18 cellular contexts compared by ENCODE assay signal in the genomic region with DNA sequence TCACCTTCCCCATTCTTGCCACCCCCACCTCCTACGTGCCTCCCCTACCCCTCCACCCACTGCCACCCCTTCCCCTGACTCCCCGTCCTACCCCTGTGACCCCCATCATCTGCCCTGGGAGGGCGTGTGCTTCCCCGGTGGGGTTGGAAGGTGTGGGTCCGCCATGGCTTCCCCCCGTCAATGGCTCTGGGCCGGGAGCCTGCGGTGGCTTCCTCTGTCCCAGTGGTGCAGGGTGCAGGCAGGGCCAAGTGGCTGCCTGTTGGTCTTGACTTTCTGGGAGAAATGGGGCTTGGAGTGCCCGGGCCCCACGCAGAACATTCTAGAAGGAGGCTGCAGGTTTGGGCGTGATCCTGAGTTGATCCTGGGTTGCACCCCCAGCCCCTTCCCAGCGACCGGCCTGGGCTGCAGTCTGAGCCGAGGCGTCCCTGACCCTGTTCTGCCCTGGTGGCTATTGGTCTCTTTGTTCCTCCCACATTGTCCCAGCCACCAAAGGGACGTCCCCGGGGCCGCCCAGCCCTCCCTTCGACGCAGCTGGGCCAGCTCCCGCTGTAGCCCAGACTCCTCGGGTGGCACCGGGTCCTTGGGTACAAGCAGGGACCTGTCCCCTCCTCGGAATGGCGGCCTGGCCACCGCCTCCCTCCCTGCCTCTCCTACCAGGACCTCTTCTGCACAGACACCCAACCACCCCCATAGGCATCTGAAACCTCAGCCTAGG. TPM values are rescaled to one million over a fixed set of nuclear protein-coding genes. Genes with fewer than 3 reads are reported as not detected.
DNase-seq lines count a peak whose midpoint lies in the region; ATAC-seq and TF ChIP-seq lines count a peak whose summit lies in the region.
"Had no signal": no experiment of that assay in that cellular context is flagged by ENCODE, and none has a peak within 500 bp of the region (broad histone marks: within the 10 kb centered on the region; RNA-seq: fewer than 3 reads in every experiment).

No MANE protein-coding gene starts in this region.

- no peak overlapping the region for H3K9ac ChIP-seq in colonic mucosa (ENCODE audit: low read depth in 2 of 2, low read length in 2 of 2)

- H3K4me3 ChIP-seq in esophagus squamous epithelium (no peak overlapping the region), psoas muscle (peak overlapping the region; percentile 11), colonic mucosa (no peak overlapping the region)

- H3K4me1 Mint-ChIP-seq in stimulated activated naive CD8-positive, alpha-beta T cell treated with anti-CD3 and anti-CD28 coated beads, Interleukin-15, amount 100 ng/mL, for 72 hours = peaks cover 17% of the 10 kb centered on the region
- H3K4me1 Mint-ChIP-seq: activated naive CD8-positive, alpha-beta T cell treated with anti-CD3 and anti-CD28 coated beads, Interleukin-2, amount 10 ng/mL, durations not matched to agents 7 days and 5 days had no signal

- H3K9me3 ChIP-seq in esophagus squamous epithelium (no peaks in the 10 kb centered on the region), psoas muscle (no peaks in the 10 kb centered on the region), colonic mucosa (no peaks in the 10 kb centered on the region)

- peak; percentile 44 for ATAC-seq in stimulated activated naive CD8-positive, alpha-beta T cell treated with anti-CD3 and anti-CD28 coated beads, Interleukin-15, amount 100 ng/mL, for 72 hours
- no peak for ATAC-seq in stimulated activated naive CD8-positive, alpha-beta T cell treated with anti-CD3 and anti-CD28 coated beads, Interleukin-15, Interleukin-2, amounts not matched to agents 100 U/mL and 50 U/mL, for 24 hours
- peak in 3 of 4 donors; percentile 0 to 5 (median 2) for ATAC-seq in psoas muscle
- no peak for ATAC-seq in GM18505 (IDR thresholded peaks at IDR 0.05; ENCODE audit: unreplicated experiment)
- ATAC-seq in HG02884 (IDR thresholded peaks at IDR 0.05; ENCODE audit: unreplicated experiment) = no peak
- ATAC-seq: CD8-positive, alpha-beta T cell had no signal

- no peaks in the 10 kb centered on the region for H3K27me3 Mint-ChIP-seq in stimulated activated naive CD8-positive, alpha-beta T cell treated with anti-CD3 and anti-CD28 coated beads, Interleukin-15, amount 100 ng/mL, for 72 hours
- H3K27me3 Mint-ChIP-seq: activated naive CD8-positive, alpha-beta T cell treated with anti-CD3 and anti-CD28 coated beads, Interleukin-2, amount 10 ng/mL, durations not matched to agents 7 days and 5 days had no signal

- intact Hi-C loops in esophagus squamous epithelium (cut with DNase I) = no loop called here
- intact Hi-C loops in psoas muscle (cut with DNase I) = no loop called here
- intact Hi-C loops in colonic mucosa (cut with DNase I) = no loop called here

- H3K27ac Mint-ChIP-seq in stimulated activated naive CD8-positive, alpha-beta T cell treated with anti-CD3 and anti-CD28 coated beads, Interleukin-15, amount 100 ng/mL, for 72 hours = peak overlapping the region; percentile 48 to 59
- H3K27ac Mint-ChIP-seq: activated naive CD8-positive, alpha-beta T cell treated with anti-CD3 and anti-CD28 coated beads, Interleukin-2, amount 10 ng/mL, durations not matched to agents 7 days and 5 days; activated T-helper 2 cell treated with anti-CD3 and anti-CD28 coated beads, Interferon-gamma antibody, Interleukin-2, Interleukin-4, amounts not matched to agents 10 μg/mL and 5 μg/mL and 100 μg/mL, durations not matched to agents 14 hours and 24 hours and 36 hours had no signal

- peaks cover 0 to 31% (median 0%) of the 10 kb centered on the region in 3 donors for H3K36me3 ChIP-seq in esophagus squamous epithelium
- peaks cover 0 to 5% of the 10 kb centered on the region in 2 donors for H3K36me3 ChIP-seq in psoas muscle (ENCODE audit: insufficient read depth in 1 of 2, low read depth in 1 of 2)
- no peaks in the 10 kb centered on the region for H3K36me3 ChIP-seq in colonic mucosa

- H3K9me3 Mint-ChIP-seq in stimulated activated naive CD8-positive, alpha-beta T cell treated with anti-CD3 and anti-CD28 coated beads, Interleukin-15, amount 100 ng/mL, for 72 hours = no peaks in the 10 kb centered on the region
- H3K9me3 Mint-ChIP-seq: activated naive CD8-positive, alpha-beta T cell treated with anti-CD3 and anti-CD28 coated beads, Interleukin-2, amount 10 ng/mL, durations not matched to agents 7 days and 5 days; activated T-helper 2 cell treated with anti-CD3 and anti-CD28 coated beads, Interferon-gamma antibody, Interleukin-2, Interleukin-4, amounts not matched to agents 10 μg/mL and 5 μg/mL and 100 μg/mL, durations not matched to agents 14 hours and 24 hours and 36 hours; CD8-positive, alpha-beta T cell had no signal

- TF ChIP-seq POLR2A in esophagus squamous epithelium (IDR thresholded peaks at IDR 0.05) (no peak), GM18505 (IDR thresholded peaks at IDR 0.05; ENCODE audit: borderline replicate concordance, extremely low read depth, insufficient read depth, insufficient read length) (no peak)

- DNase-seq in stimulated activated naive CD8-positive, alpha-beta T cell treated with anti-CD3 and anti-CD28 coated beads, Interleukin-15, amount 100 ng/mL, for 72 hours = no peak
- DNase-seq in stimulated activated naive CD8-positive, alpha-beta T cell treated with anti-CD3 and anti-CD28 coated beads, Interleukin-15, Interleukin-2, amounts not matched to agents 100 U/mL and 50 U/mL, for 24 hours = no peak
- no peak for DNase-seq in esophagus squamous epithelium (lab: John Stamatoyannopoulos, UW)
- DNase-seq in psoas muscle = no peak
- no peak for DNase-seq in colonic mucosa
- no peak for DNase-seq in NCI-H1048 (lab: John Stamatoyannopoulos, UW)
- DNase-seq: activated CD4-positive, alpha-beta T cell treated with anti-CD3 and anti-CD28 coated beads for 4 hours; activated naive CD8-positive, alpha-beta T cell treated with anti-CD3 and anti-CD28 coated beads, Interleukin-2, amount 10 ng/mL, durations not matched to agents 7 days and 5 days; CD8-positive, alpha-beta T cell; GF-D8; KG1; NCI-H2227 treated with DMSO at 0.1 percent for 48 hours; NCI-H82; SIG-M5; stimulated activated CD4-positive, alpha-beta T cell treated with anti-CD3 and anti-CD28 coated beads, Interleukin-4, amount 100 ng/mL, for 4 hours had no signal

- H3K27ac ChIP-seq in esophagus squamous epithelium = peak overlapping the region in 3 of 4 donors; percentile 14 to 60 (median 21)
- peak overlapping the region; percentile 77 for H3K27ac ChIP-seq in psoas muscle
- no peak overlapping the region for H3K27ac ChIP-seq in colonic mucosa

- H3K4me3 Mint-ChIP-seq in stimulated activated naive CD8-positive, alpha-beta T cell treated with anti-CD3 and anti-CD28 coated beads, Interleukin-15, amount 100 ng/mL, for 72 hours = no peak overlapping the region
- H3K4me3 Mint-ChIP-seq: activated naive CD8-positive, alpha-beta T cell treated with anti-CD3 and anti-CD28 coated beads, Interleukin-2, amount 10 ng/mL, durations not matched to agents 7 days and 5 days; CD8-positive, alpha-beta T cell had no signal

- H3K27me3 ChIP-seq in esophagus squamous epithelium = no peaks in the 10 kb centered on the region
- H3K27me3 ChIP-seq in psoas muscle (ENCODE audit: insufficient read depth in 3 of 3, low read length in 2 of 3) = no peaks in the 10 kb centered on the region
- H3K27me3 ChIP-seq in colonic mucosa = no peaks in the 10 kb centered on the region

- H3K4me1 ChIP-seq in esophagus squamous epithelium (peaks cover 52 to 92% (median 58%) of the 10 kb centered on the region in 3 donors), psoas muscle (peaks cover 56% of the 10 kb centered on the region), colonic mucosa (peaks cover 10% of the 10 kb centered on the region)

- 40 to 77% methylated on average over 6 to 9 of the region's 26 CpGs for WGBS in esophagus squamous epithelium, 2 donors
- WGBS in psoas muscle, 3 donors = 79 to 85% (median 82%) methylated on average over 19 to 26 of the region's 26 CpGs

- TF ChIP-seq CTCF in esophagus squamous epithelium (IDR thresholded peaks at IDR 0.05) (no peak), psoas muscle (IDR thresholded peaks at IDR 0.05) (no peak), colonic mucosa (IDR thresholded peaks at IDR 0.05) (no peak)

RNA-seq across cellular contexts. Expression of a gene that starts 25.7 kb away (rescaled TPM):
- total RNA-seq in esophagus squamous epithelium (10 to 100 TPM; 24.6 to 33.6 (median 28.9) TPM), psoas muscle (10 to 100 TPM; 47.0 to 90.5 (median 64.6) TPM), colonic mucosa (100 to 1,000 TPM in 1 of 2 donors, 10 to 100 TPM in 1; 79.2 to 103 TPM)
- 10 to 100 TPM; 10.8 to 34.7 (median 22.0) TPM for polyA plus RNA-seq in psoas muscle

RNA-seq across cellular contexts. Expression of a gene that starts 49.9 kb away (rescaled TPM):
- total RNA-seq in esophagus squamous epithelium = 10 to 100 TPM in 1 of 4 donors, 1 to 10 TPM in 3; 2.5 to 12.6 (median 6.7) TPM
- total RNA-seq in psoas muscle = 1 to 10 TPM; 1.5 to 2.0 (median 1.7) TPM
- polyA plus RNA-seq in psoas muscle = 1 to 10 TPM in 2 of 3 donors, under 1 TPM in 1; 0.93 to 1.2 (median 1.0) TPM
- 10 to 100 TPM in 1 of 2 donors, 1 to 10 TPM in 1; 6.1 to 39.9 TPM for total RNA-seq in colonic mucosa

Comparison
In these comparisons a context has a peak if more than half of its experiments do, and no peak if none do; other contexts are left out.
1. ATAC-seq: peak in stimulated activated naive CD8-positive, alpha-beta T cell treated with anti-CD3 and anti-CD28 coated beads, Interleukin-15, amount 100 ng/mL, for 72 hours (single experiment) and psoas muscle (3 of 4); none in stimulated activated naive CD8-positive, alpha-beta T cell treated with anti-CD3 and anti-CD28 coated beads, Interleukin-15, Interleukin-2, amounts not matched to agents 100 U/mL and 50 U/mL, for 24 hours (single experiment), GM18505 (single experiment) and HG02884 (single experiment).